ENCODE assay signal across 1 cellular context in genomic region chr14:24943024-24943423, GRCh38.
TF ChIP-seq lines count a peak whose summit lies in the region.

No MANE protein-coding gene starts in this region.

TF ChIP-seq in H1, 55 proteins besides CTCF, POLR2A, EP300 and RAD21:
- TF ChIP-seq ASH2L (IDR thresholded peaks at IDR 0.05; ENCODE audit: low read length) (no peak), BRCA1 (IDR thresholded peaks at IDR 0.05; ENCODE audit: low read depth, low read length) (no peak), MAFK (IDR thresholded peaks at IDR 0.05; ENCODE audit: low read depth, low read length) (no peak), ATF2 (IDR thresholded peaks at IDR 0.05; ENCODE audit: low read length) (no peak), SRF (IDR thresholded peaks at IDR 0.05; ENCODE audit: low read depth, low read length) (no peak), USF2 (IDR thresholded peaks at IDR 0.05; ENCODE audit: low read length) (no peak), SIX5 (IDR thresholded peaks at IDR 0.05; ENCODE audit: low read depth, low read length) (no peak), POU5F1 (IDR thresholded peaks at IDR 0.05; ENCODE audit: low read depth, low read length) (no peak), RFX5 (IDR thresholded peaks at IDR 0.05; ENCODE audit: borderline replicate concordance, low read depth, low read length) (no peak), SIRT6 (IDR thresholded peaks at IDR 0.05; ENCODE audit: low read length) (no peak), SUZ12 (IDR thresholded peaks at IDR 0.05; ENCODE audit: low read length) (no peak), HDAC2 (IDR thresholded peaks at IDR 0.05; ENCODE audit: borderline replicate concordance in 1 of 2, low read depth in 2 of 2, low read length in 2 of 2) (0 out of 4 replicates have a peak, but pooled peaks of 1 of the 2 experiments have one; percentile 37), SP1 (IDR thresholded peaks at IDR 0.05; ENCODE audit: low read depth, low read length) (peak; percentile 54), CHD7 (IDR thresholded peaks at IDR 0.05; ENCODE audit: insufficient replicate concordance, low read length) (no peak), SP2 (IDR thresholded peaks at IDR 0.05; ENCODE audit: low read length) (no peak), TAF1 (IDR thresholded peaks at IDR 0.05; ENCODE audit: low read depth, low read length) (peak; percentile 38; the same call in 1 of the 2 replicates), POLR2AphosphoS5 (IDR thresholded peaks at IDR 0.05; ENCODE audit: low read depth, low read length) (no peak), ZNF274 (IDR thresholded peaks at IDR 0.05; ENCODE audit: borderline replicate concordance, extremely low read depth, low read length) (no peak), NRF1 (IDR thresholded peaks at IDR 0.05; ENCODE audit: low read depth, low read length) (no peak), ATF3 (IDR thresholded peaks at IDR 0.05; ENCODE audit: insufficient read depth, low read depth, low read length) (no peak), HDAC6 (IDR thresholded peaks at IDR 0.05; ENCODE audit: low read depth, low read length) (no peak), SIN3A (conservative IDR thresholded peaks at IDR 0.05 in 1 of 2, IDR thresholded peaks at IDR 0.05 in 1 of 2; ENCODE audit: low read depth in 1 of 2, low read length in 2 of 2) (no peak), PHF8 (conservative IDR thresholded peaks at IDR 0.05; ENCODE audit: low read depth, low read length) (no peak), RBBP5 (IDR thresholded peaks at IDR 0.05; ENCODE audit: borderline replicate concordance, low read depth, low read length) (0 out of 2 replicates have a peak, but pooled peaks have one; percentile 17), JUND (IDR thresholded peaks at IDR 0.05; ENCODE audit: low read length) (no peak), BCL11A (IDR thresholded peaks at IDR 0.05; ENCODE audit: low read depth in 2 of 2, low read length in 2 of 2) (no peak), RXRA (IDR thresholded peaks at IDR 0.05; ENCODE audit: insufficient read depth, low read depth, low read length) (no peak), TCF12 (IDR thresholded peaks at IDR 0.05; ENCODE audit: low read depth, low read length) (0 out of 2 replicates have a peak, but pooled peaks have one; percentile 52), CHD1 (IDR thresholded peaks at IDR 0.05; ENCODE audit: low read depth, low read length) (no peak), GABPA (IDR thresholded peaks at IDR 0.05; ENCODE audit: borderline replicate concordance, insufficient read depth, low read length) (no peak), KDM4A (IDR thresholded peaks at IDR 0.05; ENCODE audit: low read depth, low read length, severe bottlenecking) (no peak), CBX8 (IDR thresholded peaks at IDR 0.05; ENCODE audit: borderline replicate concordance, low read depth, low read length) (no peak), GTF2F1 (IDR thresholded peaks at IDR 0.05; ENCODE audit: borderline replicate concordance, low read depth, low read length) (no peak), CTBP2 (IDR thresholded peaks at IDR 0.05; ENCODE audit: borderline replicate concordance, insufficient read depth, insufficient read length, low read length) (no peak), CBX5 (IDR thresholded peaks at IDR 0.05; ENCODE audit: low read depth, low read length) (no peak), NANOG (IDR thresholded peaks at IDR 0.05; ENCODE audit: insufficient read depth, low read depth, low read length, poor library complexity, severe bottlenecking) (peak; percentile 17), EGR1 (IDR thresholded peaks at IDR 0.05; ENCODE audit: borderline replicate concordance, low read depth, low read length) (no peak), TBP (IDR thresholded peaks at IDR 0.05; ENCODE audit: low read depth, low read length) (peak; percentile 31; the same call in 1 of the 2 replicates), KDM5A (IDR thresholded peaks at IDR 0.05; ENCODE audit: low read length) (no peak), JUN (IDR thresholded peaks at IDR 0.05; ENCODE audit: low read depth, low read length) (no peak), E2F6 (IDR thresholded peaks at IDR 0.05) (no peak), TEAD4 (IDR thresholded peaks at IDR 0.05; ENCODE audit: low read depth, low read length) (no peak), SAP30 (IDR thresholded peaks at IDR 0.05; ENCODE audit: insufficient read depth, insufficient replicate concordance, low read length) (no peak), SP4 (IDR thresholded peaks at IDR 0.05; ENCODE audit: low read length) (no peak), BACH1 (IDR thresholded peaks at IDR 0.05; ENCODE audit: low read length) (no peak), MAX (IDR thresholded peaks at IDR 0.05) (no peak), YY1 (IDR thresholded peaks at IDR 0.05; ENCODE audit: low read depth, low read length) (peak; percentile 53; the same call in 1 of the 2 replicates), TAF7 (optimal IDR thresholded peaks at IDR 0.05; ENCODE audit: borderline replicate concordance, low read depth, low read length) (no peak), CHD2 (IDR thresholded peaks at IDR 0.05; ENCODE audit: low read length) (no peak), FOSL1 (IDR thresholded peaks at IDR 0.05; ENCODE audit: insufficient read depth, low read depth, low read length) (no peak), RNF2 (IDR thresholded peaks at IDR 0.05; ENCODE audit: borderline replicate concordance, low read depth, low read length, missing control alignments, poor library complexity, severe bottlenecking) (no peak), KDM1A (IDR thresholded peaks at IDR 0.05; ENCODE audit: borderline replicate concordance, low read length) (no peak), EZH2 (IDR thresholded peaks at IDR 0.05; ENCODE audit: low read depth, low read length, severe bottlenecking) (no peak), CREB1 (IDR thresholded peaks at IDR 0.05) (no peak), CEBPB (IDR thresholded peaks at IDR 0.05; ENCODE audit: low read depth, low read length) (no peak)
